In the genomic region with DNA sequence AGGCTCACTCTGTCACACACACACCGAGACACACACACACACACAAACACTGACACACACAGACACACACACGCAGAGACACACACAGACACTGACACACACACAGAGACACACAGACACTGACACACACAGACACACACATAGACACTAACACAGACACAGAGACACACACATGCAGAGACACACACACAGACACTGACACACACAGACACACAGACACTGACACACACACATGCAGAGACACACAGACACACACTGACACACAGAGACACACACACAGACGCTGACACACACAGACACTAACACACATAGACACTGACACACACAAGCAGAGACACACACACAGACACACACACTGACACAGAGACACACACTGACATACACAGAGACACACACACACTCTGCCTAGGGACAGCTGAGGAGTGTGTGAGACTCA, we compare ENCODE assay signal across 17 cellular contexts. TPM values are rescaled to one million over a fixed set of nuclear protein-coding genes. Genes with fewer than 3 reads are reported as not detected.
DNase-seq lines count a peak whose midpoint lies in the region; ATAC-seq, FAIRE-seq and TF ChIP-seq lines count a peak whose summit lies in the region.
"Had no signal": no experiment of that assay in that cellular context is flagged by ENCODE, and none has a peak within 500 bp of the region (broad histone marks: within the 10 kb centered on the region; RNA-seq: fewer than 3 reads in every experiment).

No MANE protein-coding gene starts in this region.

- H2AFZ ChIP-seq in H1 (ENCODE audit: low read length) (no peak overlapping the region), neuronal stem cell (ENCODE audit: low read length) (peak overlapping the region; percentile 57)

- H3K79me1 ChIP-seq in H1 (ENCODE audit: low read depth, low read length), result no peaks in the 10 kb centered on the region
- H3K79me1 ChIP-seq in neuronal stem cell (ENCODE audit: low read depth, low read length), result peaks cover 2% of the 10 kb centered on the region

- peaks cover 0 to 4% of the 10 kb centered on the region in 2 experiments for H4K20me1 ChIP-seq in H1 (replicated peaks in 1 of 2; ENCODE audit: control insufficient read depth in 1 of 2, insufficient read depth in 2 of 2, low read length in 2 of 2)

- intact Hi-C loops in left ventricle myocardium inferior (cut with micrococcal nuclease), result no loop called here
- intact Hi-C loops in left ventricle myocardium superior (cut with micrococcal nuclease), result no loop called here
- intact Hi-C loops in uterus (cut with DNase I; ENCODE audit: low total_unique reads), result no loop called here

- H3K4me1 ChIP-seq in left ventricle myocardium inferior (peaks cover 53% of the 10 kb centered on the region), H1 (replicated peaks in 1 of 4; ENCODE audit: control insufficient read depth in 3 of 4, insufficient read depth in 4 of 4, low read length in 3 of 4) (peaks cover 6 to 29% (median 23%) of the 10 kb centered on the region in 4 experiments), neuronal stem cell (ENCODE audit: control insufficient read depth in 2 of 2, insufficient read depth in 1 of 2, low read depth in 1 of 2, low read length in 2 of 2) (peaks cover 22 to 25% of the 10 kb centered on the region in 2 donors), uterus (peaks cover 6 to 7% of the 10 kb centered on the region in 2 donors)

- 50% methylated on average over 3 of the region's 3 CpGs; no CpG with 5 or more reads in 1 of the 2 experiments for WGBS in H1 (ENCODE audit: extremely low coverage in 1 of 2, insufficient coverage in 1 of 2, insufficient read length in 1 of 2, insufficient replicate concordance in 2 of 2, low coverage in 1 of 2, low lambda C conversion rate in 2 of 2, missing lambda C conversion rate in 1 of 2), 2 experiments
- no CpG with 5 or more reads among the region's 3 CpGs for WGBS in neuronal stem cell (ENCODE audit: extremely low coverage in 2 of 2, insufficient read length in 2 of 2, insufficient replicate concordance in 1 of 2), 2 donors

- TF ChIP-seq CTCF in left ventricle myocardium inferior (IDR thresholded peaks at IDR 0.05; ENCODE audit: borderline replicate concordance) (no peak), H1 (IDR thresholded peaks at IDR 0.05; ENCODE audit: control extremely low read depth in 1 of 3, insufficient read depth in 1 of 3, low read depth in 1 of 3, low read length in 3 of 3) (no peak), uterus (IDR thresholded peaks at IDR 0.05) (no peak)

- H4K8ac ChIP-seq in H1 (ENCODE audit: extremely low read depth, insufficient read depth, low read length), result peak overlapping the region; percentile 81
- no peak overlapping the region for H4K8ac ChIP-seq in neuronal stem cell (ENCODE audit: low read depth, low read length)

- H3K14ac ChIP-seq in H1 (ENCODE audit: insufficient read length) (peak overlapping the region; percentile 95), neuronal stem cell (ENCODE audit: low read length) (peak overlapping the region; percentile 65)

- H3K27ac ChIP-seq in left ventricle myocardium inferior (replicated peaks), result peak overlapping the region; percentile 92
- H3K27ac ChIP-seq in H1 (ENCODE audit: low read depth, low read length), result peak overlapping the region; percentile 60
- peak overlapping the region; percentile 91 for H3K27ac ChIP-seq in neuronal stem cell (replicated peaks; ENCODE audit: low read length)
- H3K27ac ChIP-seq in uterus, result peak overlapping the region; percentile 74 to 83
- H3K27ac ChIP-seq: neutrophil had no signal

- H3K27me3 ChIP-seq in left ventricle myocardium inferior (ENCODE audit: low read depth) (no peaks in the 10 kb centered on the region), H1 (replicated peaks in 1 of 4; ENCODE audit: control insufficient read depth in 3 of 4, extremely low read depth in 1 of 4, insufficient read depth in 3 of 4, low read length in 3 of 4) (no peaks in the 10 kb centered on the region), neuronal stem cell (ENCODE audit: control insufficient read depth in 3 of 3, insufficient read depth in 3 of 3, low read depth in 1 of 3, low read length in 3 of 3) (no peaks in the 10 kb centered on the region), uterus (no peaks in the 10 kb centered on the region)

- FAIRE-seq in H1 (lab: Jason Lieb, UNC), result no peak

- peak overlapping the region; percentile 58 for H3K4me3 ChIP-seq in left ventricle myocardium inferior
- H3K4me3 ChIP-seq in H1 (ENCODE audit: extremely low read depth in 1 of 4, insufficient read depth in 2 of 4, low read depth in 3 of 4, low read length in 4 of 4), result peak overlapping the region in 1 of 4 experiments; percentile 60; a peak in 2 of 8 replicates
- peak overlapping the region; percentile 1 to 36 for H3K4me3 ChIP-seq in neuronal stem cell (ENCODE audit: low read length in 2 of 2)
- no peak overlapping the region for H3K4me3 ChIP-seq in uterus
- H3K4me3 ChIP-seq: body of pancreas had no signal

- H3K36me3 ChIP-seq in left ventricle myocardium inferior, result no peaks in the 10 kb centered on the region
- no peaks in the 10 kb centered on the region for H3K36me3 ChIP-seq in H1 (ENCODE audit: control insufficient read depth in 2 of 4, insufficient read depth in 4 of 4, low read length in 3 of 4)
- H3K36me3 ChIP-seq in neuronal stem cell (replicated peaks in 1 of 2; ENCODE audit: control insufficient read depth in 2 of 2, insufficient read depth in 2 of 2, low read length in 2 of 2), result no peaks in the 10 kb centered on the region
- no peaks in the 10 kb centered on the region for H3K36me3 ChIP-seq in uterus
- H3K36me3 ChIP-seq: neutrophil had no signal

- peak overlapping the region; percentile 67 to 82 for H3K4me2 ChIP-seq in H1 (ENCODE audit: insufficient read depth in 1 of 2, low read depth in 2 of 2, low read length in 2 of 2)
- H3K4me2 ChIP-seq in neuronal stem cell (ENCODE audit: insufficient read depth, low read length, poor library complexity, severe bottlenecking), result no peak overlapping the region

- no peak for DNase-seq in left ventricle myocardium inferior
- DNase-seq in left ventricle myocardium superior, result no peak
- DNase-seq in H1 (ENCODE audit: low read depth in 1 of 2, low spot score in 2 of 2), result no peak
- no peak for DNase-seq in neuronal stem cell (ENCODE audit: low spot score)
- DNase-seq in uterus, result no peak
- DNase-seq: activated CD8-positive, alpha-beta memory T cell treated with anti-CD3 and anti-CD28 coated beads, Interleukin-2, amount 50 U/mL, for 4 hours; activated naive CD4-positive, alpha-beta T cell; body of pancreas; NCI-H1930; stimulated activated naive CD4-positive, alpha-beta T cell treated with Interleukin-2 at 50 U/mL for 16 hours; T-helper 17 cell had no signal

- H2BK5ac ChIP-seq in H1 (ENCODE audit: low read depth, low read length), result peak overlapping the region; percentile 100
- peak overlapping the region; percentile 11 for H2BK5ac ChIP-seq in neuronal stem cell (ENCODE audit: low read length)

- POLR2A ChIA-PET in H1 (lab: Charles Lee; ENCODE audit: partially characterized antibody), result interaction anchor here (0.7 to 3.6 kb wide), 8 partner anchors 9 to 326 kb away, joined by 3 to 52 read pairs (median 7); partner anchors contain the start of genes ABHD16B, PPDPF and TPD52L2

- peak overlapping the region; percentile 100 for H2BK120ac ChIP-seq in H1 (replicated peaks; ENCODE audit: low read depth, low read length)
- peak overlapping the region; percentile 1 for H2BK120ac ChIP-seq in neuronal stem cell (ENCODE audit: low read depth, low read length)

- H2AK5ac ChIP-seq in H1 (ENCODE audit: low read depth, low read length), result peak overlapping the region; percentile 100
- H2AK5ac ChIP-seq in neuronal stem cell (ENCODE audit: low read depth, low read length), result no peak overlapping the region

- peaks cover 12% of the 10 kb centered on the region; the same call in 1 of the 2 replicates for H3K23me2 ChIP-seq in H1 (ENCODE audit: low read depth, low read length)

- H2BK12ac ChIP-seq in H1 (ENCODE audit: low read depth, low read length) (peak overlapping the region; percentile 100), neuronal stem cell (ENCODE audit: low read length) (peak overlapping the region; percentile 25)

- no peaks in the 10 kb centered on the region for H3K9me3 ChIP-seq in left ventricle myocardium inferior (replicated peaks)
- no peaks in the 10 kb centered on the region for H3K9me3 ChIP-seq in H1 (ENCODE audit: insufficient read depth in 2 of 2, low read depth in 1 of 2, low read length in 1 of 2)
- H3K9me3 ChIP-seq in neuronal stem cell (replicated peaks in 1 of 2; ENCODE audit: control insufficient read depth in 2 of 2, insufficient read depth in 1 of 2, low read depth in 1 of 2, low read length in 2 of 2), result peaks cover 0 to 3% of the 10 kb centered on the region in 2 donors
- no peaks in the 10 kb centered on the region for H3K9me3 ChIP-seq in uterus
- H3K9me3 ChIP-seq: body of pancreas, neutrophil had no signal

- H3K9ac ChIP-seq in H1 (replicated peaks in 1 of 4; ENCODE audit: extremely low read depth in 1 of 4, low read depth in 3 of 4, low read length in 3 of 4) (peak overlapping the region in 2 of 4 experiments; percentile 34 to 38; a peak in 2 of 7 replicates), neuronal stem cell (ENCODE audit: low read depth, low read length, poor library complexity) (peak overlapping the region; percentile 73)

- peak overlapping the region; percentile 86 for H3K56ac ChIP-seq in H1 (replicated peaks; ENCODE audit: insufficient read length, low read depth, low read length)

- H3K18ac ChIP-seq in H1 (ENCODE audit: extremely low read depth, low read length) (peak overlapping the region; percentile 93), neuronal stem cell (ENCODE audit: low read length) (peak overlapping the region; percentile 78)

- no peak for TF ChIP-seq POLR2A in H1 (IDR thresholded peaks at IDR 0.05; ENCODE audit: control extremely low read depth in 1 of 2, low read depth in 2 of 2, low read length in 2 of 2)
- no peak for TF ChIP-seq POLR2A in uterus (IDR thresholded peaks at IDR 0.05)

- H4K91ac ChIP-seq in H1 (replicated peaks; ENCODE audit: insufficient read length, low read length), result peak overlapping the region; percentile 100
- peak overlapping the region; percentile 7 for H4K91ac ChIP-seq in neuronal stem cell (ENCODE audit: low read depth, low read length, poor library complexity)

- H3K23ac ChIP-seq in H1 (ENCODE audit: insufficient read length) (no peak overlapping the region), neuronal stem cell (ENCODE audit: low read depth, low read length, poor library complexity) (no peak overlapping the region)

- TF ChIP-seq EP300 in H1 (IDR thresholded peaks at IDR 0.05; ENCODE audit: borderline replicate concordance in 1 of 2, low read depth in 2 of 2, low read length in 2 of 2), result no peak

- no peak for TF ChIP-seq RAD21 in H1 (IDR thresholded peaks at IDR 0.05 in 1 of 2, conservative IDR thresholded peaks at IDR 0.05 in 1 of 2; ENCODE audit: low read depth in 2 of 2, low read length in 2 of 2)

- peak overlapping the region; percentile 91 for H4K5ac ChIP-seq in H1 (ENCODE audit: insufficient read length, low read depth, low read length)

- H3K4ac ChIP-seq in H1 (replicated peaks; ENCODE audit: insufficient read length, low read depth, low read length) (peak overlapping the region; percentile 100), neuronal stem cell (ENCODE audit: low read length) (no peak overlapping the region)

- no peaks in the 10 kb centered on the region for H3K79me2 ChIP-seq in H1 (ENCODE audit: control insufficient read depth in 1 of 2, insufficient read depth in 2 of 2, low read length in 2 of 2)

- CTCF ChIA-PET in H1 (lab: Charles Lee; ENCODE audit: partially characterized antibody), result interaction anchor here (0.9 to 2.0 kb wide), 6 partner anchors 9 to 61 kb away, joined by 3 to 14 read pairs (median 6); partner anchors contain the start of genes ABHD16B and TPD52L2

- H2BK20ac ChIP-seq in H1 (ENCODE audit: low read length), result peak overlapping the region; percentile 100

- H2BK15ac ChIP-seq in H1 (ENCODE audit: low read length), result peak overlapping the region; percentile 100
- H2BK15ac ChIP-seq in neuronal stem cell (ENCODE audit: low read length), result no peak overlapping the region

- ATAC-seq in left ventricle myocardium superior (no peak), HG03565 (IDR thresholded peaks at IDR 0.05; ENCODE audit: unreplicated experiment) (no peak), HG02588 (IDR thresholded peaks at IDR 0.05; ENCODE audit: unreplicated experiment) (no peak), HG02852 (IDR thresholded peaks at IDR 0.05; ENCODE audit: unreplicated experiment) (no peak)
- ATAC-seq: T-helper 17 cell had no signal

RNA-seq across cellular contexts. Expression of gene ABHD16B, which starts 14.3 kb away (rescaled TPM):
- total RNA-seq in left ventricle myocardium inferior (not detected), left ventricle myocardium superior (not detected), uterus (not detected)
- not detected in 2 replicates for total RNA-seq in H1 (2021; fragmentation: NEBNext Ultra II Directional; extraction: Animal tissue kit (Norgen Biotek cat#: 25700))
- polyA plus RNA-seq in H1 (2011; rRNA removed), result 0.05 TPM in 1 of 2 replicates, not detected in the other
- polyA plus RNA-seq in H1 (2011; cell fraction: cytosol; rRNA removed), result not detected
- polyA plus RNA-seq in H1 (2011; cell fraction: nucleus; rRNA removed), result not detected
- not detected in 4 replicates for polyA plus RNA-seq in H1 (2012, experiment 1 of 2)
- not detected for polyA plus RNA-seq in H1 (2012, experiment 2 of 2)
- not detected for polyA plus RNA-seq in H1 (2013, experiment 1 of 2)
- not detected for polyA plus RNA-seq in H1 (2013, experiment 2 of 2)
- polyA minus RNA-seq in H1 (2011; rRNA and poly(A)+ RNA removed), result not detected in 2 replicates
- not detected for polyA minus RNA-seq in H1 (2011; cell fraction: cytosol; rRNA and poly(A)+ RNA removed)
- polyA minus RNA-seq in H1 (2011; cell fraction: nucleus; rRNA and poly(A)+ RNA removed), result not detected
- not detected for polyA plus RNA-seq in neuronal stem cell (2013, experiment 1 of 2)
- not detected for polyA plus RNA-seq in neuronal stem cell (2013, experiment 2 of 2)
- total RNA-seq: A673, body of pancreas, MCF 10A, T-helper 17 cell had no signal

RNA-seq across cellular contexts. Expression of gene ZBTB46, which starts 15.9 kb away (rescaled TPM):
- 13.6 TPM for total RNA-seq in left ventricle myocardium inferior
- total RNA-seq in left ventricle myocardium superior, result 13.1 TPM
- total RNA-seq in H1 (2021; fragmentation: NEBNext Ultra II Directional; extraction: Animal tissue kit (Norgen Biotek cat#: 25700)), result 21.1 and 22.4 TPM in 2 replicates
- polyA plus RNA-seq in H1 (2011; rRNA removed), result 6.4 and 10.7 TPM in 2 replicates
- 8.6 TPM for polyA plus RNA-seq in H1 (2011; cell fraction: cytosol; rRNA removed)
- 14.3 TPM for polyA plus RNA-seq in H1 (2011; cell fraction: nucleus; rRNA removed)
- 8.5 to 11.4 TPM (median 10.9 TPM) in 4 replicates for polyA plus RNA-seq in H1 (2012, experiment 1 of 2)
- polyA plus RNA-seq in H1 (2012, experiment 2 of 2), result 11.3 TPM
- polyA plus RNA-seq in H1 (2013, experiment 1 of 2), result 7.1 TPM
- polyA plus RNA-seq in H1 (2013, experiment 2 of 2), result 7.8 TPM
- 32.8 and 34.9 TPM in 2 replicates for polyA minus RNA-seq in H1 (2011; rRNA and poly(A)+ RNA removed)
- polyA minus RNA-seq in H1 (2011; cell fraction: cytosol; rRNA and poly(A)+ RNA removed), result 22.2 TPM
- polyA minus RNA-seq in H1 (2011; cell fraction: nucleus; rRNA and poly(A)+ RNA removed), result 18.9 TPM
- polyA plus RNA-seq in neuronal stem cell (2013, experiment 1 of 2), result 8.2 TPM
- polyA plus RNA-seq in neuronal stem cell (2013, experiment 2 of 2), result 8.6 TPM
- total RNA-seq in uterus, result 10 to 100 TPM in 3 of 4 donors, 1 to 10 TPM in 1; 5.0 to 62.8 (median 38.8) TPM

RNA-seq across cellular contexts. Expression of gene TPD52L2, which starts 18.1 kb away (rescaled TPM):
- 72.0 TPM for total RNA-seq in left ventricle myocardium inferior
- total RNA-seq in left ventricle myocardium superior, result 78.0 TPM
- 77.1 and 78.1 TPM in 2 replicates for total RNA-seq in H1 (2021; fragmentation: NEBNext Ultra II Directional; extraction: Animal tissue kit (Norgen Biotek cat#: 25700))
- 80.2 and 96.5 TPM in 2 replicates for polyA plus RNA-seq in H1 (2011; rRNA removed)
- polyA plus RNA-seq in H1 (2011; cell fraction: cytosol; rRNA removed), result 101 TPM
- 124 TPM for polyA plus RNA-seq in H1 (2011; cell fraction: nucleus; rRNA removed)
- polyA plus RNA-seq in H1 (2012, experiment 1 of 2), result 61.9 to 82.8 TPM (median 77.6 TPM) in 4 replicates
- polyA plus RNA-seq in H1 (2012, experiment 2 of 2), result 87.8 TPM
- polyA plus RNA-seq in H1 (2013, experiment 1 of 2), result 57.0 TPM
- polyA plus RNA-seq in H1 (2013, experiment 2 of 2), result 55.6 TPM
- polyA minus RNA-seq in H1 (2011; rRNA and poly(A)+ RNA removed), result 52.5 and 67.0 TPM in 2 replicates
- 78.2 TPM for polyA minus RNA-seq in H1 (2011; cell fraction: cytosol; rRNA and poly(A)+ RNA removed)
- polyA minus RNA-seq in H1 (2011; cell fraction: nucleus; rRNA and poly(A)+ RNA removed), result 31.7 TPM
- 48.5 TPM for polyA plus RNA-seq in neuronal stem cell (2013, experiment 1 of 2)
- polyA plus RNA-seq in neuronal stem cell (2013, experiment 2 of 2), result 47.7 TPM
- 10 to 100 TPM; 44.1 to 77.8 (median 62.0) TPM for total RNA-seq in uterus

RNA-seq across cellular contexts. Expression of gene DNAJC5, which starts 48.0 kb away (rescaled TPM):
- total RNA-seq in left ventricle myocardium inferior, result 42.8 TPM
- total RNA-seq in left ventricle myocardium superior, result 47.3 TPM
- 31.2 and 32.8 TPM in 2 replicates for total RNA-seq in H1 (2021; fragmentation: NEBNext Ultra II Directional; extraction: Animal tissue kit (Norgen Biotek cat#: 25700))
- 19.2 and 25.0 TPM in 2 replicates for polyA plus RNA-seq in H1 (2011; rRNA removed)
- polyA plus RNA-seq in H1 (2011; cell fraction: cytosol; rRNA removed), result 22.5 TPM
- polyA plus RNA-seq in H1 (2011; cell fraction: nucleus; rRNA removed), result 27.7 TPM
- polyA plus RNA-seq in H1 (2012, experiment 1 of 2), result 21.6 to 26.2 TPM (median 23.4 TPM) in 4 replicates
- polyA plus RNA-seq in H1 (2012, experiment 2 of 2), result 21.6 TPM
- polyA plus RNA-seq in H1 (2013, experiment 1 of 2), result 15.5 TPM
- 16.2 TPM for polyA plus RNA-seq in H1 (2013, experiment 2 of 2)
- polyA minus RNA-seq in H1 (2011; rRNA and poly(A)+ RNA removed), result 25.3 and 25.7 TPM in 2 replicates
- 19.9 TPM for polyA minus RNA-seq in H1 (2011; cell fraction: cytosol; rRNA and poly(A)+ RNA removed)
- polyA minus RNA-seq in H1 (2011; cell fraction: nucleus; rRNA and poly(A)+ RNA removed), result 13.3 TPM
- polyA plus RNA-seq in neuronal stem cell (2013, experiment 1 of 2), result 17.2 TPM
- 16.8 TPM for polyA plus RNA-seq in neuronal stem cell (2013, experiment 2 of 2)
- total RNA-seq in uterus, result 10 to 100 TPM; 10.9 to 39.8 (median 25.6) TPM

Comparison
In these comparisons a context has a peak if more than half of its experiments do, and no peak if none do; other contexts are left out.
1. H3K4me3 ChIP-seq: peak in left ventricle myocardium inferior (single experiment) and neuronal stem cell (2 of 2); none in uterus (0 of 2).
2. Peak in every context shown above with its lines, with median percentiles within 50 percentile points of each other: H3K27ac ChIP-seq.